ENCODE assay signal across 10 cellular contexts in the genomic region with DNA sequence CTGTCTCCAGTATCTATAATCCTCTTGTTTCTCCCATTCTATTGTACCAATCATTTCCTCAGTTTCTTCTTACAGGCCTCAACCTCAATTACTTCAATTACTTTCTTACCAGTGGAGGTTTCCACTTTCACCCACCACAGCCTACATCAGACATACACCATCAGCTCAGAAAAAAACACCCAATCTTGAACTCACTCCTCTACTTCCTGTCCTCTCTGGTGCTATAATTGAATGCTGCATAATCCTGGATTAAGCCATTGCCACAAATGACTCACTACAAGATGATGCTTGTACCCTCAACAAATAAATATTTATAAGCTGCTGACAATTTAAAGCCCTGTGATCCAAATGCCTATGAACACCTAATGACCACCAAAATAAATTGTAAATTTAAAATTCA. TPM values are rescaled to one million over a fixed set of nuclear protein-coding genes. Genes with fewer than 3 reads are reported as not detected.
DNase-seq lines count a peak whose midpoint lies in the region; ATAC-seq, FAIRE-seq and TF ChIP-seq lines count a peak whose summit lies in the region.
"Had no signal": no experiment of that assay in that cellular context is flagged by ENCODE, and none has a peak within 500 bp of the region (broad histone marks: within the 10 kb centered on the region; RNA-seq: fewer than 3 reads in every experiment).

No MANE protein-coding gene starts in this region.

- intact Hi-C loops in naive thymus-derived CD4-positive, alpha-beta T cell (cut with micrococcal nuclease) = loop anchor here in 1 of 2 donors (1.0 to 2.0 kb wide), 2 partner anchors 11 to 17 kb away; no protein-coding TSS in a partner anchor
- intact Hi-C loops in CD14-positive monocyte (cut with micrococcal nuclease) = no loop called here
- intact Hi-C loops in Right ventricle myocardium inferior (cut with DNase I) = no loop called here

- H3K27ac ChIP-seq in naive thymus-derived CD4-positive, alpha-beta T cell (ENCODE audit: low read depth, low read length) = no peak overlapping the region
- H3K27ac ChIP-seq: colonic mucosa had no signal

- ATAC-seq in HG03442 (IDR thresholded peaks at IDR 0.05; ENCODE audit: unreplicated experiment) (peak; percentile 55), HG02973 (IDR thresholded peaks at IDR 0.05; ENCODE audit: unreplicated experiment) (no peak), Right ventricle myocardium inferior (no peak)
- ATAC-seq in naive thymus-derived CD4-positive, alpha-beta T cell = peak; percentile 56

- H3K27me3 Mint-ChIP-seq in activated naive CD8-positive, alpha-beta T cell treated with anti-CD3 and anti-CD28 coated beads for 36 hours = no peaks in the 10 kb centered on the region
- H3K27me3 Mint-ChIP-seq in naive thymus-derived CD4-positive, alpha-beta T cell = peaks cover 0 to 16% (median 0%) of the 10 kb centered on the region in 5 donors
- no peaks in the 10 kb centered on the region for H3K27me3 Mint-ChIP-seq in CD14-positive monocyte (ENCODE audit: low read depth in 3 of 3)

- H3K4me1 Mint-ChIP-seq in activated naive CD8-positive, alpha-beta T cell treated with anti-CD3 and anti-CD28 coated beads for 36 hours = peaks cover 59% of the 10 kb centered on the region
- peaks cover 18 to 97% (median 79%) of the 10 kb centered on the region in 7 donors for H3K4me1 Mint-ChIP-seq in naive thymus-derived CD4-positive, alpha-beta T cell
- H3K4me1 Mint-ChIP-seq in CD14-positive monocyte = peaks cover 26% of the 10 kb centered on the region

- no peak for TF ChIP-seq POLR2A in GM12891 (IDR thresholded peaks at IDR 0.05; ENCODE audit: low read depth, low read length)

- H3K9me3 Mint-ChIP-seq in activated naive CD8-positive, alpha-beta T cell treated with anti-CD3 and anti-CD28 coated beads for 36 hours = no peaks in the 10 kb centered on the region
- H3K9me3 Mint-ChIP-seq in naive thymus-derived CD4-positive, alpha-beta T cell = no peaks in the 10 kb centered on the region
- peaks cover 0 to 9% (median 2%) of the 10 kb centered on the region in 7 donors for H3K9me3 Mint-ChIP-seq in CD14-positive monocyte
- H3K9me3 Mint-ChIP-seq: H9 had no signal

- no peak for TF ChIP-seq CTCF in CD14-positive monocyte (IDR thresholded peaks at IDR 0.05)

- DNase-seq in GM12891 (ENCODE audit: insufficient read length, low spot score) (no peak), CD14-positive monocyte (ENCODE audit: low spot score) (no peak), Right ventricle myocardium inferior (ENCODE audit: missing footprints) (no peak)
- DNase-seq in activated naive CD8-positive, alpha-beta T cell treated with anti-CD3 and anti-CD28 coated beads for 36 hours = no peak
- no peak for DNase-seq in naive thymus-derived CD4-positive, alpha-beta T cell
- DNase-seq: colonic mucosa, DMS79, H9 had no signal

- H3K4me3 Mint-ChIP-seq in activated naive CD8-positive, alpha-beta T cell treated with anti-CD3 and anti-CD28 coated beads for 36 hours = no peak overlapping the region
- peak overlapping the region in 6 of 10 donors; percentile 29 to 53 (median 40) for H3K4me3 Mint-ChIP-seq in naive thymus-derived CD4-positive, alpha-beta T cell
- no peak overlapping the region for H3K4me3 Mint-ChIP-seq in CD14-positive monocyte
- H3K4me3 Mint-ChIP-seq: H9 had no signal

- H3K9me3 ChIP-seq in naive thymus-derived CD4-positive, alpha-beta T cell (ENCODE audit: control insufficient read depth in 2 of 3, low read length in 3 of 3) = no peaks in the 10 kb centered on the region
- H3K9me3 ChIP-seq: colonic mucosa had no signal

- H3K27me3 ChIP-seq in naive thymus-derived CD4-positive, alpha-beta T cell (ENCODE audit: control insufficient read depth in 2 of 2, insufficient read depth in 2 of 2, low read length in 2 of 2) = no peaks in the 10 kb centered on the region
- H3K27me3 ChIP-seq: colonic mucosa had no signal

- POLR2A ChIA-PET in naive thymus-derived CD4-positive, alpha-beta T cell (lab: Charles Lee) = interaction anchor here (1.1 kb wide), 1 partner anchor 7 kb away, joined by 3 read pairs; no protein-coding TSS in a partner anchor

- H3K4me3 ChIP-seq in naive thymus-derived CD4-positive, alpha-beta T cell (ENCODE audit: low read length) = no peak overlapping the region
- H3K4me3 ChIP-seq: colonic mucosa had no signal

- H3K36me3 Mint-ChIP-seq in activated naive CD8-positive, alpha-beta T cell treated with anti-CD3 and anti-CD28 coated beads for 36 hours = peaks cover 14% of the 10 kb centered on the region
- peaks cover 0 to 10% (median 0%) of the 10 kb centered on the region in 5 donors for H3K36me3 Mint-ChIP-seq in naive thymus-derived CD4-positive, alpha-beta T cell
- H3K36me3 Mint-ChIP-seq in CD14-positive monocyte = peaks cover 4 to 5% of the 10 kb centered on the region in 2 donors

- CTCF ChIA-PET in naive thymus-derived CD4-positive, alpha-beta T cell (lab: Charles Lee) = interaction anchor here (0.6 to 0.8 kb wide), 2 partner anchors 18 to 76 kb away, joined by 3 read pairs; no protein-coding TSS in a partner anchor

- H3K4me1 ChIP-seq in naive thymus-derived CD4-positive, alpha-beta T cell (ENCODE audit: control insufficient read depth in 2 of 2, insufficient read depth in 2 of 2, low read length in 2 of 2) = peaks cover 12 to 13% of the 10 kb centered on the region in 2 donors

- FAIRE-seq in GM12891 (lab: Jason Lieb, UNC) = no peak

- peak overlapping the region; percentile 17 for H3K27ac Mint-ChIP-seq in activated naive CD8-positive, alpha-beta T cell treated with anti-CD3 and anti-CD28 coated beads for 36 hours
- H3K27ac Mint-ChIP-seq in naive thymus-derived CD4-positive, alpha-beta T cell = peak overlapping the region in 4 of 9 donors; percentile 4 to 78 (median 16)
- no peak overlapping the region for H3K27ac Mint-ChIP-seq in CD14-positive monocyte

- no peaks in the 10 kb centered on the region for H3K36me3 ChIP-seq in naive thymus-derived CD4-positive, alpha-beta T cell (ENCODE audit: control insufficient read depth in 2 of 3, insufficient read depth in 3 of 3, low read length in 3 of 3)
- H3K36me3 ChIP-seq: colonic mucosa had no signal

TF ChIP-seq in GM12891, 5 proteins besides CTCF, POLR2A, EP300 and RAD21:
- TF ChIP-seq POU2F2 (IDR thresholded peaks at IDR 0.05; ENCODE audit: low read depth, low read length) (no peak), SPI1 (IDR thresholded peaks at IDR 0.05; ENCODE audit: low read depth, low read length) (0 out of 2 replicates have a peak, but pooled peaks have one; percentile 4)

RNA-seq across cellular contexts. Expression of a gene that starts 18.5 kb away (rescaled TPM):
- polyA plus RNA-seq in GM12891 (2012; ENCODE audit: low read depth, missing spikeins) = 8.5 TPM
- 10 to 100 TPM; 18.7 to 21.0 TPM for total RNA-seq in activated naive CD8-positive, alpha-beta T cell treated with anti-CD3 and anti-CD28 coated beads for 36 hours
- 10 to 100 TPM; 10.7 to 53.5 (median 50.5) TPM for total RNA-seq in naive thymus-derived CD4-positive, alpha-beta T cell
- polyA plus RNA-seq in naive thymus-derived CD4-positive, alpha-beta T cell = 10 to 100 TPM in 1 of 2 donors, 1 to 10 TPM in 1; 6.9 to 10.5 TPM
- 1 to 10 TPM; 3.5 to 5.0 TPM for polyA plus RNA-seq in CD14-positive monocyte
- 40.6 TPM for total RNA-seq in Right ventricle myocardium inferior

Comparison
In these comparisons a context has a peak if more than half of its experiments do, and no peak if none do; other contexts are left out.
1. ATAC-seq: peak in HG03442 (single experiment) and naive thymus-derived CD4-positive, alpha-beta T cell (single experiment); none in HG02973 (single experiment) and Right ventricle myocardium inferior (single experiment).
2. H3K4me3 Mint-ChIP-seq: peak in naive thymus-derived CD4-positive, alpha-beta T cell (6 of 10); none in activated naive CD8-positive, alpha-beta T cell treated with anti-CD3 and anti-CD28 coated beads for 36 hours (single experiment) and CD14-positive monocyte (0 of 2).